ENCODE assay signal across 9 cellular contexts in genomic region chr9:94802795-94803194, GRCh38.
DNase-seq lines count a peak whose midpoint lies in the region; ATAC-seq, FAIRE-seq and TF ChIP-seq lines count a peak whose summit lies in the region.
"Had no signal": no experiment of that assay in that cellular context is flagged by ENCODE, and none has a peak within 500 bp of the region (broad histone marks: within the 10 kb centered on the region; RNA-seq: fewer than 3 reads in every experiment).

No MANE protein-coding gene starts in this region.

- 86 to 91% (median 88%) methylated on average over 3 of the region's 3 CpGs for WGBS in heart left ventricle, 4 donors

- H3F3A ChIP-seq in Loucy (ENCODE audit: low read depth) = no peaks in the 10 kb centered on the region

- no peaks in the 10 kb centered on the region for H3K9me3 ChIP-seq in Loucy (ENCODE audit: insufficient read depth, low read depth, low read length)
- no peaks in the 10 kb centered on the region for H3K9me3 ChIP-seq in tibial artery
- no peaks in the 10 kb centered on the region for H3K9me3 ChIP-seq in heart left ventricle

- no peak overlapping the region for H2AFZ ChIP-seq in Loucy (ENCODE audit: low read length)

- H3K4me1 ChIP-seq in Loucy (ENCODE audit: insufficient read depth, low read length, poor library complexity, severe bottlenecking) = peaks cover 34% of the 10 kb centered on the region
- peaks cover 0 to 100% (median 44%) of the 10 kb centered on the region in 4 donors for H3K4me1 ChIP-seq in tibial artery
- peaks cover 0 to 62% (median 40%) of the 10 kb centered on the region in 12 donors for H3K4me1 ChIP-seq in heart left ventricle

- DNase-seq in activated naive CD4-positive, alpha-beta T cell treated with Interleukin-2 at 50 U/mL for 16 hours = peak; percentile 29
- no peak for DNase-seq in activated naive CD4-positive, alpha-beta T cell treated with anti-CD3 and anti-CD28 coated beads, Interleukin-2, amount 50 U/mL, for 16 hours
- DNase-seq in brain microvascular endothelial cell = peak; percentile 47
- DNase-seq in tibial artery = no peak
- no peak for DNase-seq in GM12892 (ENCODE audit: insufficient read length)
- DNase-seq in heart left ventricle = no peak
- DNase-seq: hippocampal formation had no signal

- H3K27me3 ChIP-seq in Loucy (ENCODE audit: insufficient read depth, low read length, poor library complexity, severe bottlenecking) = no peaks in the 10 kb centered on the region
- no peaks in the 10 kb centered on the region for H3K27me3 ChIP-seq in brain microvascular endothelial cell (replicated peaks)
- H3K27me3 ChIP-seq in tibial artery = no peaks in the 10 kb centered on the region
- no peaks in the 10 kb centered on the region for H3K27me3 ChIP-seq in heart left ventricle

- in situ Hi-C loops in brain microvascular endothelial cell (cut with HindIII; ENCODE audit: low pct_ligation_motif_present, low sequenced_read_pairs) = no loop called here

- no peak overlapping the region for H3K27ac ChIP-seq in brain microvascular endothelial cell
- H3K27ac ChIP-seq in tibial artery = peak overlapping the region; percentile 71 to 73
- H3K27ac ChIP-seq in heart left ventricle = peak overlapping the region in 3 of 12 donors; percentile 22 to 66 (median 63)

- no peak for FAIRE-seq in GM12892 (lab: Jason Lieb, UNC)

- H3K4me3 ChIP-seq in Loucy (ENCODE audit: low read length, poor library complexity, severe bottlenecking) (no peak overlapping the region), brain microvascular endothelial cell (ENCODE audit: low read depth, low read length) (no peak overlapping the region), tibial artery (no peak overlapping the region), heart left ventricle (no peak overlapping the region)

- no peaks in the 10 kb centered on the region for H3K9me2 ChIP-seq in Loucy (replicated peaks; ENCODE audit: low read depth, low read length)

- H3K36me3 ChIP-seq in Loucy (ENCODE audit: insufficient read depth, low read length) (peaks cover 12% of the 10 kb centered on the region; the same call in 1 of the 2 replicates), brain microvascular endothelial cell (replicated peaks) (no peaks in the 10 kb centered on the region), tibial artery (peaks cover 0 to 8% (median 0%) of the 10 kb centered on the region in 3 donors), heart left ventricle (peaks cover 0 to 5% (median 0%) of the 10 kb centered on the region in 9 donors)

- H4K20me1 ChIP-seq in Loucy (ENCODE audit: insufficient read depth, low read length, poor library complexity, severe bottlenecking) = no peaks in the 10 kb centered on the region

- intact Hi-C loops in tibial artery (cut with DNase I; ENCODE audit: low total_unique reads) (no loop called here), heart left ventricle (cut with DNase I) (loop anchor here in 1 of 10 donors (10.0 kb wide), 1 partner anchor 62 kb away; no protein-coding TSS in a partner anchor)

- H3K9ac ChIP-seq in Loucy (ENCODE audit: low read depth, low read length, poor library complexity, severe bottlenecking) = no peak overlapping the region

- H3K79me2 ChIP-seq in Loucy (ENCODE audit: insufficient read depth, low read length) = no peaks in the 10 kb centered on the region

- no peak for ATAC-seq in GM19035 (IDR thresholded peaks at IDR 0.05; ENCODE audit: unreplicated experiment)
- ATAC-seq in heart left ventricle = no peak

- peak overlapping the region; percentile 6 for H3K4me2 ChIP-seq in Loucy (ENCODE audit: low read depth, low read length, poor library complexity, severe bottlenecking)

- TF ChIP-seq POLR2A in GM12892 (IDR thresholded peaks at IDR 0.05; ENCODE audit: low read depth, low read length) = no peak
- no peak for TF ChIP-seq POLR2A in heart left ventricle (IDR thresholded peaks at IDR 0.05)

- TF ChIP-seq CTCF in Loucy (conservative IDR thresholded peaks at IDR 0.05; ENCODE audit: low read length) (no peak), brain microvascular endothelial cell (IDR thresholded peaks at IDR 0.05; ENCODE audit: low read depth, low read length, missing control alignments) (no peak), tibial artery (IDR thresholded peaks at IDR 0.05) (no peak), heart left ventricle (IDR thresholded peaks at IDR 0.05) (no peak)

Comparison
In these comparisons a context has a peak if more than half of its experiments do, and no peak if none do; other contexts are left out.
1. DNase-seq: peak in activated naive CD4-positive, alpha-beta T cell treated with Interleukin-2 at 50 U/mL for 16 hours (single experiment) and brain microvascular endothelial cell (single experiment); none in activated naive CD4-positive, alpha-beta T cell treated with anti-CD3 and anti-CD28 coated beads, Interleukin-2, amount 50 U/mL, for 16 hours (single experiment), tibial artery (0 of 2), GM12892 (single experiment) and heart left ventricle (0 of 5).